ENCODE assay signal across 1 cellular context in the genomic region with DNA sequence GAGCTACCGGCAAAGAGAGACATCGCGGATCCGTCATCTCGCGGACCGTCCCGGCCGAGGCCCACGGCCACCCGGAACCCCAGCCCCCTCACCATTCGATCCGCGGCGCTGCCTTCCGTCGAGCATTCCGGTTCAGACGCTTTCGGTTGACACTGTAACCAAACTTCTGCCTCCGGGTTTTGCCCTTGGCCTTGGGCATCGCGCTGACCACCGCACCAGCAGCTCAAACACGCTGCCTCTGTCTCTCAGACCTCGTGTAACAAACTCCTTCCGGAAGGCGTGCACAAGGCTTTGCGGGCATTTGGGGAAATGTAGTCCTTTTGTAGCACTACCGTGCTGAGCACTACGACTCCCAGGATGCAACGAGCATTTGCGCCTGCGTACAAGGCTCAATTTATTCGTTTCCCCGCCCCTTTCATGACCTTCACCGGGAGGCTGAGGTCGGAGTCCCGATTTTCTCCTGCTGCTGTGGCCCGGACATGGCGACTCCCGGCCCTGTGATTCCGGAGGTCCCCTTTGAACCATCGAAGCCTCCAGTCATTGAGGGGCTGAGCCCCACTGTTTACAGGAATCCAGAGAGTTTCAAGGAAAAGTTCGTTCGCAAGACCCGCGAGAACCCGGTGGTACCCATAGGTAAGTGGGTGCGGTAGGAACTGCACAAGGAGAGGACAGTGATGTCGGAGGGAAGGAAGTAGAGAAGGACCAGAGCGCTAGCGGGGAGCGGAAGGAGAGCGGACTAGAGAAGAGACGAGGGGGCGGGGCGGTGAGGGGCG.
TF ChIP-seq lines count a peak whose summit lies in the region.

A gene with protein sequence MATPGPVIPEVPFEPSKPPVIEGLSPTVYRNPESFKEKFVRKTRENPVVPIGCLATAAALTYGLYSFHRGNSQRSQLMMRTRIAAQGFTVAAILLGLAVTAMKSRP (plus strand): TSS at position 411 of the 773 bp plus-strand sequence. CDS start 69 bp downstream, at position 480.
NOP16 (minus strand) TSS at position 258 of the 773 bp plus-strand sequence; CDS start at position 199, 59 bp downstream.

TF ChIP-seq in HepG2, 621 proteins besides CTCF, POLR2A, EP300 and RAD21 (continued from another document and continues in another):
- TF ChIP-seq IKZF4 (CRISPR knock-in tag; IDR thresholded peaks at IDR 0.05; ENCODE audit: borderline replicate concordance, low read depth, not compliant biosample characterization) = no peak
- TF ChIP-seq ZSCAN20 (CRISPR knock-in tag; IDR thresholded peaks at IDR 0.05; ENCODE audit: borderline replicate concordance) = 0 out of 2 replicates have a peak, but pooled peaks have one; percentile 34
- TF ChIP-seq ZNF724P (CRISPR knock-in tag; IDR thresholded peaks at IDR 0.05; ENCODE audit: borderline replicate concordance) = peak; percentile 21
- peak; percentile 39; the same call in 1 of the 2 replicates for TF ChIP-seq SP5 (CRISPR knock-in tag; IDR thresholded peaks at IDR 0.05; ENCODE audit: borderline replicate concordance, low read depth)
- peak; percentile 97 for TF ChIP-seq HDAC1 (CRISPR knock-in tag; IDR thresholded peaks at IDR 0.05)
- TF ChIP-seq MAFK (conservative IDR thresholded peaks at IDR 0.05 in 1 of 2, IDR thresholded peaks at IDR 0.05 in 1 of 2; ENCODE audit: low read length in 2 of 2) = no peak
- TF ChIP-seq, protein P1, sequence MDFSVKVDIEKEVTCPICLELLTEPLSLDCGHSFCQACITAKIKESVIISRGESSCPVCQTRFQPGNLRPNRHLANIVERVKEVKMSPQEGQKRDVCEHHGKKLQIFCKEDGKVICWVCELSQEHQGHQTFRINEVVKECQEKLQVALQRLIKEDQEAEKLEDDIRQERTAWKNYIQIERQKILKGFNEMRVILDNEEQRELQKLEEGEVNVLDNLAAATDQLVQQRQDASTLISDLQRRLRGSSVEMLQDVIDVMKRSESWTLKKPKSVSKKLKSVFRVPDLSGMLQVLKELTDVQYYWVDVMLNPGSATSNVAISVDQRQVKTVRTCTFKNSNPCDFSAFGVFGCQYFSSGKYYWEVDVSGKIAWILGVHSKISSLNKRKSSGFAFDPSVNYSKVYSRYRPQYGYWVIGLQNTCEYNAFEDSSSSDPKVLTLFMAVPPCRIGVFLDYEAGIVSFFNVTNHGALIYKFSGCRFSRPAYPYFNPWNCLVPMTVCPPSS (IDR thresholded peaks at IDR 0.05) = no peak
- no peak; the same call in 1 of the 2 replicates for TF ChIP-seq ZNF12 (CRISPR knock-in tag; IDR thresholded peaks at IDR 0.05)
- peak; percentile 77; the same call in 1 of the 2 replicates for TF ChIP-seq CCDC6 (CRISPR knock-in tag; IDR thresholded peaks at IDR 0.05)
- TF ChIP-seq TCF7L2 (IDR thresholded peaks at IDR 0.05; ENCODE audit: low read depth, low read length) = no peak
- TF ChIP-seq, protein P2, sequence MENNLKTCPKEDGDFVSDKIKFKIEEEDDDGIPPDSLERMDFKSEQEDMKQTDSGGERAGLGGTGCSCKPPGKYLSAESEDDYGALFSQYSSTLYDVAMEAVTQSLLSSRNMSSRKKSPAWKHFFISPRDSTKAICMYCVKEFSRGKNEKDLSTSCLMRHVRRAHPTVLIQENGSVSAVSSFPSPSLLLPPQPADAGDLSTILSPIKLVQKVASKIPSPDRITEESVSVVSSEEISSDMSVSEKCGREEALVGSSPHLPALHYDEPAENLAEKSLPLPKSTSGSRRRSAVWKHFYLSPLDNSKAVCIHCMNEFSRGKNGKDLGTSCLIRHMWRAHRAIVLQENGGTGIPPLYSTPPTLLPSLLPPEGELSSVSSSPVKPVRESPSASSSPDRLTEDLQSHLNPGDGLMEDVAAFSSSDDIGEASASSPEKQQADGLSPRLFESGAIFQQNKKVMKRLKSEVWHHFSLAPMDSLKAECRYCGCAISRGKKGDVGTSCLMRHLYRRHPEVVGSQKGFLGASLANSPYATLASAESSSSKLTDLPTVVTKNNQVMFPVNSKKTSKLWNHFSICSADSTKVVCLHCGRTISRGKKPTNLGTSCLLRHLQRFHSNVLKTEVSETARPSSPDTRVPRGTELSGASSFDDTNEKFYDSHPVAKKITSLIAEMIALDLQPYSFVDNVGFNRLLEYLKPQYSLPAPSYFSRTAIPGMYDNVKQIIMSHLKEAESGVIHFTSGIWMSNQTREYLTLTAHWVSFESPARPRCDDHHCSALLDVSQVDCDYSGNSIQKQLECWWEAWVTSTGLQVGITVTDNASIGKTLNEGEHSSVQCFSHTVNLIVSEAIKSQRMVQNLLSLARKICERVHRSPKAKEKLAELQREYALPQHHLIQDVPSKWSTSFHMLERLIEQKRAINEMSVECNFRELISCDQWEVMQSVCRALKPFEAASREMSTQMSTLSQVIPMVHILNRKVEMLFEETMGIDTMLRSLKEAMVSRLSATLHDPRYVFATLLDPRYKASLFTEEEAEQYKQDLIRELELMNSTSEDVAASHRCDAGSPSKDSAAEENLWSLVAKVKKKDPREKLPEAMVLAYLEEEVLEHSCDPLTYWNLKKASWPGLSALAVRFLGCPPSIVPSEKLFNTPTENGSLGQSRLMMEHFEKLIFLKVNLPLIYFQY (CRISPR knock-in tag; IDR thresholded peaks at IDR 0.05; ENCODE audit: borderline replicate concordance) = no peak
- TF ChIP-seq ZFP41 (CRISPR knock-in tag; IDR thresholded peaks at IDR 0.05; ENCODE audit: borderline replicate concordance) = no peak
- TF ChIP-seq EHMT2 (IDR thresholded peaks at IDR 0.05; ENCODE audit: borderline replicate concordance, low read depth, low read length) = no peak
- TF ChIP-seq ZNF550 (CRISPR knock-in tag; IDR thresholded peaks at IDR 0.05; ENCODE audit: borderline replicate concordance) = no peak
- 0 out of 2 replicates have a peak, but pooled peaks have one; percentile 83 for TF ChIP-seq ZBTB8A (CRISPR knock-in tag; IDR thresholded peaks at IDR 0.05; ENCODE audit: borderline replicate concordance, low read depth)
- TF ChIP-seq FOXJ3 (CRISPR knock-in tag; IDR thresholded peaks at IDR 0.05; ENCODE audit: borderline replicate concordance) = no peak
- no peak for TF ChIP-seq JARID2 (CRISPR knock-in tag; IDR thresholded peaks at IDR 0.05; ENCODE audit: insufficient replicate concordance)
- TF ChIP-seq BRD4 (CRISPR knock-in tag; IDR thresholded peaks at IDR 0.05) = peak; percentile 75; the same call in 1 of the 2 replicates
- no peak for TF ChIP-seq ZSCAN22 (CRISPR knock-in tag; IDR thresholded peaks at IDR 0.05)
- TF ChIP-seq, protein P3, sequence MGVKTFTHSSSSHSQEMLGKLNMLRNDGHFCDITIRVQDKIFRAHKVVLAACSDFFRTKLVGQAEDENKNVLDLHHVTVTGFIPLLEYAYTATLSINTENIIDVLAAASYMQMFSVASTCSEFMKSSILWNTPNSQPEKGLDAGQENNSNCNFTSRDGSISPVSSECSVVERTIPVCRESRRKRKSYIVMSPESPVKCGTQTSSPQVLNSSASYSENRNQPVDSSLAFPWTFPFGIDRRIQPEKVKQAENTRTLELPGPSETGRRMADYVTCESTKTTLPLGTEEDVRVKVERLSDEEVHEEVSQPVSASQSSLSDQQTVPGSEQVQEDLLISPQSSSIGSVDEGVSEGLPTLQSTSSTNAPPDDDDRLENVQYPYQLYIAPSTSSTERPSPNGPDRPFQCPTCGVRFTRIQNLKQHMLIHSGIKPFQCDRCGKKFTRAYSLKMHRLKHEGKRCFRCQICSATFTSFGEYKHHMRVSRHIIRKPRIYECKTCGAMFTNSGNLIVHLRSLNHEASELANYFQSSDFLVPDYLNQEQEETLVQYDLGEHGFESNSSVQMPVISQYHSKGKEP (CRISPR knock-in tag; IDR thresholded peaks at IDR 0.05) = 0 out of 2 replicates have a peak, but pooled peaks have one; percentile 38
- 0 out of 2 replicates have a peak, but pooled peaks have one; percentile 32 for TF ChIP-seq MZF1 (CRISPR knock-in tag; IDR thresholded peaks at IDR 0.05; ENCODE audit: borderline replicate concordance)
- TF ChIP-seq ZNF781 (CRISPR knock-in tag; IDR thresholded peaks at IDR 0.05; ENCODE audit: borderline replicate concordance, not compliant biosample characterization) = no peak
- no peak for TF ChIP-seq NFE2 (CRISPR knock-in tag; IDR thresholded peaks at IDR 0.05)
- TF ChIP-seq, protein P4, sequence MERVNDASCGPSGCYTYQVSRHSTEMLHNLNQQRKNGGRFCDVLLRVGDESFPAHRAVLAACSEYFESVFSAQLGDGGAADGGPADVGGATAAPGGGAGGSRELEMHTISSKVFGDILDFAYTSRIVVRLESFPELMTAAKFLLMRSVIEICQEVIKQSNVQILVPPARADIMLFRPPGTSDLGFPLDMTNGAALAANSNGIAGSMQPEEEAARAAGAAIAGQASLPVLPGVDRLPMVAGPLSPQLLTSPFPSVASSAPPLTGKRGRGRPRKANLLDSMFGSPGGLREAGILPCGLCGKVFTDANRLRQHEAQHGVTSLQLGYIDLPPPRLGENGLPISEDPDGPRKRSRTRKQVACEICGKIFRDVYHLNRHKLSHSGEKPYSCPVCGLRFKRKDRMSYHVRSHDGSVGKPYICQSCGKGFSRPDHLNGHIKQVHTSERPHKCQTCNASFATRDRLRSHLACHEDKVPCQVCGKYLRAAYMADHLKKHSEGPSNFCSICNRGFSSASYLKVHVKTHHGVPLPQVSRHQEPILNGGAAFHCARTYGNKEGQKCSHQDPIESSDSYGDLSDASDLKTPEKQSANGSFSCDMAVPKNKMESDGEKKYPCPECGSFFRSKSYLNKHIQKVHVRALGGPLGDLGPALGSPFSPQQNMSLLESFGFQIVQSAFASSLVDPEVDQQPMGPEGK (CRISPR knock-in tag; IDR thresholded peaks at IDR 0.05) = peak; percentile 27; the same call in 1 of the 2 replicates
- TF ChIP-seq, protein P5, sequence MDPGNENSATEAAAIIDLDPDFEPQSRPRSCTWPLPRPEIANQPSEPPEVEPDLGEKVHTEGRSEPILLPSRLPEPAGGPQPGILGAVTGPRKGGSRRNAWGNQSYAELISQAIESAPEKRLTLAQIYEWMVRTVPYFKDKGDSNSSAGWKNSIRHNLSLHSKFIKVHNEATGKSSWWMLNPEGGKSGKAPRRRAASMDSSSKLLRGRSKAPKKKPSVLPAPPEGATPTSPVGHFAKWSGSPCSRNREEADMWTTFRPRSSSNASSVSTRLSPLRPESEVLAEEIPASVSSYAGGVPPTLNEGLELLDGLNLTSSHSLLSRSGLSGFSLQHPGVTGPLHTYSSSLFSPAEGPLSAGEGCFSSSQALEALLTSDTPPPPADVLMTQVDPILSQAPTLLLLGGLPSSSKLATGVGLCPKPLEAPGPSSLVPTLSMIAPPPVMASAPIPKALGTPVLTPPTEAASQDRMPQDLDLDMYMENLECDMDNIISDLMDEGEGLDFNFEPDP (CRISPR knock-in tag; conservative IDR thresholded peaks at IDR 0.05) = peak; percentile 95; the same call in 1 of the 2 replicates
- TF ChIP-seq CENPX (CRISPR knock-in tag; IDR thresholded peaks at IDR 0.05) = no peak
- TF ChIP-seq JUND (CRISPR knock-in tag; IDR thresholded peaks at IDR 0.05) = peak; percentile 40; the same call in 1 of the 2 replicates
- 0 out of 2 replicates have a peak, but pooled peaks have one; percentile 24 for TF ChIP-seq ZNF766 (CRISPR knock-in tag; IDR thresholded peaks at IDR 0.05; ENCODE audit: borderline replicate concordance)
- peak; percentile 53 for TF ChIP-seq ZSCAN21 (CRISPR knock-in tag; IDR thresholded peaks at IDR 0.05; ENCODE audit: borderline replicate concordance)
- peak; percentile 15 for TF ChIP-seq PCBP2 (optimal IDR thresholded peaks at IDR 0.05; ENCODE audit: low read depth, low read length, poor library complexity, severe bottlenecking)
- peak; percentile 18; the same call in 1 of the 2 replicates for TF ChIP-seq JUNB (CRISPR knock-in tag; IDR thresholded peaks at IDR 0.05; ENCODE audit: borderline replicate concordance)
- peak; percentile 34; the same call in 1 of the 2 replicates for TF ChIP-seq HDAC2 (CRISPR knock-in tag; IDR thresholded peaks at IDR 0.05)
- peak; percentile 69; the same call in 1 of the 2 replicates for TF ChIP-seq REPIN1 (CRISPR knock-in tag; IDR thresholded peaks at IDR 0.05; ENCODE audit: borderline replicate concordance, low read depth)
- TF ChIP-seq ZNF124 (CRISPR knock-in tag; IDR thresholded peaks at IDR 0.05) = peak; percentile 20
- TF ChIP-seq, protein P6, sequence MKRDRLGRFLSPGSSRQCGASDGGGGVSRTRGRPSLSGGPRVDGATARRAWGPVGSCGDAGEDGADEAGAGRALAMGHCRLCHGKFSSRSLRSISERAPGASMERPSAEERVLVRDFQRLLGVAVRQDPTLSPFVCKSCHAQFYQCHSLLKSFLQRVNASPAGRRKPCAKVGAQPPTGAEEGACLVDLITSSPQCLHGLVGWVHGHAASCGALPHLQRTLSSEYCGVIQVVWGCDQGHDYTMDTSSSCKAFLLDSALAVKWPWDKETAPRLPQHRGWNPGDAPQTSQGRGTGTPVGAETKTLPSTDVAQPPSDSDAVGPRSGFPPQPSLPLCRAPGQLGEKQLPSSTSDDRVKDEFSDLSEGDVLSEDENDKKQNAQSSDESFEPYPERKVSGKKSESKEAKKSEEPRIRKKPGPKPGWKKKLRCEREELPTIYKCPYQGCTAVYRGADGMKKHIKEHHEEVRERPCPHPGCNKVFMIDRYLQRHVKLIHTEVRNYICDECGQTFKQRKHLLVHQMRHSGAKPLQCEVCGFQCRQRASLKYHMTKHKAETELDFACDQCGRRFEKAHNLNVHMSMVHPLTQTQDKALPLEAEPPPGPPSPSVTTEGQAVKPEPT (CRISPR knock-in tag; IDR thresholded peaks at IDR 0.05; ENCODE audit: low read depth) = peak; percentile 85
- TF ChIP-seq ZNF282 (IDR thresholded peaks at IDR 0.05; ENCODE audit: partially characterized antibody) = no peak
- TF ChIP-seq FOSL2 (CRISPR knock-in tag; IDR thresholded peaks at IDR 0.05) = peak; percentile 27; the same call in 1 of the 2 replicates
- TF ChIP-seq, protein P7, sequence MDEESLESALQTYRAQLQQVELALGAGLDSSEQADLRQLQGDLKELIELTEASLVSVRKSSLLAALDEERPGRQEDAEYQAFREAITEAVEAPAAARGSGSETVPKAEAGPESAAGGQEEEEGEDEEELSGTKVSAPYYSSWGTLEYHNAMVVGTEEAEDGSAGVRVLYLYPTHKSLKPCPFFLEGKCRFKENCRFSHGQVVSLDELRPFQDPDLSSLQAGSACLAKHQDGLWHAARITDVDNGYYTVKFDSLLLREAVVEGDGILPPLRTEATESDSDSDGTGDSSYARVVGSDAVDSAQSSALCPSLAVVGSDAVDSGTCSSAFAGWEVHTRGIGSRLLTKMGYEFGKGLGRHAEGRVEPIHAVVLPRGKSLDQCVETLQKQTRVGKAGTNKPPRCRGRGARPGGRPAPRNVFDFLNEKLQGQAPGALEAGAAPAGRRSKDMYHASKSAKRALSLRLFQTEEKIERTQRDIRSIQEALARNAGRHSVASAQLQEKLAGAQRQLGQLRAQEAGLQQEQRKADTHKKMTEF (CRISPR knock-in tag; IDR thresholded peaks at IDR 0.05) = peak; percentile 86
- peak; percentile 81 for TF ChIP-seq BRCA1 (CRISPR knock-in tag; IDR thresholded peaks at IDR 0.05)
- TF ChIP-seq, protein P8, sequence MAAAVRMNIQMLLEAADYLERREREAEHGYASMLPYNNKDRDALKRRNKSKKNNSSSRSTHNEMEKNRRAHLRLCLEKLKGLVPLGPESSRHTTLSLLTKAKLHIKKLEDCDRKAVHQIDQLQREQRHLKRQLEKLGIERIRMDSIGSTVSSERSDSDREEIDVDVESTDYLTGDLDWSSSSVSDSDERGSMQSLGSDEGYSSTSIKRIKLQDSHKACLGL (CRISPR knock-in tag; IDR thresholded peaks at IDR 0.05) = peak; percentile 98; the same call in 1 of the 2 replicates
- peak; percentile 91 for TF ChIP-seq ZNF343 (CRISPR knock-in tag; IDR thresholded peaks at IDR 0.05)
- peak; percentile 76; the same call in 1 of the 2 replicates for TF ChIP-seq SIN3B (IDR thresholded peaks at IDR 0.05; ENCODE audit: low read length)
- TF ChIP-seq SP140L (CRISPR knock-in tag; IDR thresholded peaks at IDR 0.05; ENCODE audit: borderline replicate concordance) = peak; percentile 38; the same call in 1 of the 2 replicates
- peak; percentile 69 for TF ChIP-seq SP4 (CRISPR knock-in tag; IDR thresholded peaks at IDR 0.05)
- TF ChIP-seq ZNF652 (CRISPR knock-in tag; IDR thresholded peaks at IDR 0.05; ENCODE audit: borderline replicate concordance, low read depth) = no peak; the same call in 1 of the 2 replicates
